In genomic region chr5:122933926-122934325, GRCh38 we compare ENCODE assay signal across 18 cellular contexts.
"Had no signal": no experiment of that assay in that cellular context is flagged by ENCODE, and none has a peak within 500 bp of the region (broad histone marks: within the 10 kb centered on the region; RNA-seq: fewer than 3 reads in every experiment).

No MANE protein-coding gene starts in this region.

- ATAC-seq: activated CD4-positive, CD25-positive, alpha-beta regulatory T cell treated with anti-CD3 and anti-CD28 coated beads, Interleukin-2, amount 50 U/mL, for 24 hours; activated naive CD8-positive, alpha-beta T cell treated with anti-CD3 and anti-CD28 coated beads, Interleukin-2, amount 50 U/mL, for 24 hours; lower lobe of right lung; stimulated activated naive B cell treated with anti-CD40 and anti-IgM and Interleukin-4, amounts not matched to agents 10 μg/mL and 1 μg/mL and 100 μg/mL, for 72 hours had no signal

- H3K36me3 ChIP-seq: ascending aorta, breast epithelium, lower lobe of right lung, ovary had no signal

- H3K27me3 ChIP-seq: ascending aorta, breast epithelium, ovary had no signal

- H3K4me3 ChIP-seq: ascending aorta, breast epithelium, lower lobe of right lung, ovary had no signal

- DNase-seq: activated CD4-positive, alpha-beta T cell treated with anti-CD3 and anti-CD28 coated beads, Interleukin-2, amount 50 U/mL, for 1 hour; activated naive CD4-positive, alpha-beta T cell; activated naive CD8-positive, alpha-beta T cell treated with anti-CD3 and anti-CD28 coated beads, Interleukin-2, amount 50 U/mL, for 24 hours; cerebellar nuclear complex; effector memory CD4-positive, alpha-beta T cell; foreskin melanocyte; head of caudate nucleus; immature natural killer cell; lower lobe of right lung; naive B cell; ovary; stimulated activated CD4-positive, alpha-beta T cell treated with anti-CD3 and anti-CD28 coated beads, Interleukin-12 subunit alpha, Interleukin-12 subunit beta, amount 100 ng/mL, for 4 hours; stimulated activated naive B cell treated with anti-CD40 and anti-IgM and Interleukin-4, amounts not matched to agents 10 μg/mL and 1 μg/mL and 100 μg/mL, for 72 hours; substantia nigra; trophoblast cell had no signal
